ENCODE assay signal across 14 cellular contexts in genomic region chr3:13550257-13550693, GRCh38. TPM values are rescaled to one million over a fixed set of nuclear protein-coding genes. Genes with fewer than 3 reads are reported as not detected.
DNase-seq lines count a peak whose midpoint lies in the region; ATAC-seq and TF ChIP-seq lines count a peak whose summit lies in the region.
"Had no signal": no experiment of that assay in that cellular context is flagged by ENCODE, and none has a peak within 500 bp of the region (broad histone marks: within the 10 kb centered on the region; RNA-seq: fewer than 3 reads in every experiment).

No MANE protein-coding gene starts in this region.

- no peaks in the 10 kb centered on the region for H4K20me1 ChIP-seq in osteoblast (ENCODE audit: insufficient read depth, low read length)

- H3K36me3 ChIP-seq in left ventricle myocardium inferior: no peaks in the 10 kb centered on the region
- H3K36me3 ChIP-seq in endodermal cell (ENCODE audit: control insufficient read depth, insufficient read depth, low read length): no peaks in the 10 kb centered on the region
- no peaks in the 10 kb centered on the region for H3K36me3 ChIP-seq in osteoblast (ENCODE audit: insufficient read depth, low read length)
- no peaks in the 10 kb centered on the region for H3K36me3 ChIP-seq in uterus

- H3K4me3 Mint-ChIP-seq in endodermal cell: peak overlapping the region; percentile 60

- H3K27me3 Mint-ChIP-seq in endodermal cell (ENCODE audit: insufficient read depth): peaks cover 15% of the 10 kb centered on the region

- TF ChIP-seq CTCF in left ventricle myocardium inferior (IDR thresholded peaks at IDR 0.05; ENCODE audit: borderline replicate concordance) (no peak), endodermal cell (conservative IDR thresholded peaks at IDR 0.05) (no peak), osteoblast (IDR thresholded peaks at IDR 0.05; ENCODE audit: extremely low read depth, low read depth, low read length) (no peak), uterus (IDR thresholded peaks at IDR 0.05) (no peak)

- peaks cover 70% of the 10 kb centered on the region for H3K27me3 ChIP-seq in left ventricle myocardium inferior (ENCODE audit: low read depth)
- H3K27me3 ChIP-seq in endodermal cell (ENCODE audit: control insufficient read depth, insufficient read depth, low read length, poor library complexity, severe bottlenecking): no peaks in the 10 kb centered on the region
- H3K27me3 ChIP-seq in osteoblast (ENCODE audit: insufficient read depth, low read length): no peaks in the 10 kb centered on the region
- no peaks in the 10 kb centered on the region for H3K27me3 ChIP-seq in uterus
- H3K27me3 ChIP-seq: foreskin keratinocyte had no signal

- DNase-seq in left ventricle myocardium inferior (no peak), Right ventricle myocardium inferior (ENCODE audit: missing footprints) (no peak), endodermal cell (no peak), osteoblast (ENCODE audit: insufficient read length, low spot score, missing footprints) (peak; percentile 85), uterus (no peak), UCSD-AML1 (lab: John Stamatoyannopoulos, UW; ENCODE audit: unreplicated experiment) (no peak), NCI-H2029 treated with DMSO at 0.1 percent for 48 hours (lab: John Stamatoyannopoulos, UW) (no peak)
- DNase-seq in activated CD4-positive, alpha-beta T cell treated with anti-CD3 and anti-CD28 coated beads, Interleukin-2, amount 50 U/mL, for 48 hours: no peak
- DNase-seq: DMS53, foreskin keratinocyte, NCI-H187 treated with DMSO at 0.1 percent for 48 hours, NCI-H82, nephron progenitor cell, SHP77 treated with DMSO at 0.1 percent for 48 hours had no signal

- H3K79me2 ChIP-seq in osteoblast (ENCODE audit: insufficient read depth, low read length): no peaks in the 10 kb centered on the region

- WGBS in endodermal cell (ENCODE audit: insufficient coverage in 1 of 2, insufficient read length in 1 of 2), 2 experiments: 87 to 88% methylated on average over 2 to 4 of the region's 4 CpGs

- intact Hi-C loops in left ventricle myocardium inferior (cut with micrococcal nuclease): no loop called here
- intact Hi-C loops in Right ventricle myocardium inferior (cut with DNase I): no loop called here
- intact Hi-C loops in uterus (cut with DNase I; ENCODE audit: low total_unique reads): no loop called here

- no peaks in the 10 kb centered on the region for H3K9me3 Mint-ChIP-seq in endodermal cell
- H3K9me3 Mint-ChIP-seq: nephron progenitor cell had no signal

- H3K4me1 ChIP-seq in left ventricle myocardium inferior (peaks cover 67% of the 10 kb centered on the region), endodermal cell (ENCODE audit: control insufficient read depth, insufficient read depth, low read length) (peaks cover 9% of the 10 kb centered on the region), osteoblast (ENCODE audit: insufficient read depth, low read length) (peaks cover 18% of the 10 kb centered on the region), uterus (peaks cover 0 to 4% of the 10 kb centered on the region in 2 donors)

- H3K4me3 ChIP-seq in left ventricle myocardium inferior: peak overlapping the region; percentile 67
- H3K4me3 ChIP-seq in endodermal cell (ENCODE audit: low read length): no peak overlapping the region
- no peak overlapping the region for H3K4me3 ChIP-seq in osteoblast (ENCODE audit: insufficient read depth, low read length)
- H3K4me3 ChIP-seq in uterus: peak overlapping the region in 1 of 2 donors; percentile 21

- H2AFZ ChIP-seq in osteoblast (ENCODE audit: low read length): no peak overlapping the region

- H3K9ac ChIP-seq in endodermal cell (ENCODE audit: extremely low read depth, low read length, poor library complexity, severe bottlenecking): no peak overlapping the region

- H3K9me3 ChIP-seq in left ventricle myocardium inferior (replicated peaks) (no peaks in the 10 kb centered on the region), endodermal cell (ENCODE audit: control insufficient read depth, low read length) (no peaks in the 10 kb centered on the region), osteoblast (ENCODE audit: low read depth, low read length) (no peaks in the 10 kb centered on the region), uterus (no peaks in the 10 kb centered on the region)

- H3K36me3 Mint-ChIP-seq in endodermal cell (ENCODE audit: low read depth): no peaks in the 10 kb centered on the region

- no peak overlapping the region for H3K27ac Mint-ChIP-seq in endodermal cell
- H3K27ac Mint-ChIP-seq: nephron progenitor cell had no signal

- H3K4me1 Mint-ChIP-seq in endodermal cell: peaks cover 42% of the 10 kb centered on the region

- peak overlapping the region; percentile 82 for H3K27ac ChIP-seq in left ventricle myocardium inferior (replicated peaks)
- H3K27ac ChIP-seq in endodermal cell (ENCODE audit: low read depth, low read length): no peak overlapping the region
- no peak overlapping the region for H3K27ac ChIP-seq in osteoblast (ENCODE audit: low read depth, low read length)
- H3K27ac ChIP-seq in uterus: peak overlapping the region; percentile 6 to 60
- H3K27ac ChIP-seq: foreskin keratinocyte had no signal

- no peak for ATAC-seq in Right ventricle myocardium inferior
- ATAC-seq: foreskin keratinocyte had no signal

- no peak for TF ChIP-seq POLR2A in uterus (IDR thresholded peaks at IDR 0.05)

- no peak overlapping the region for H3K4me2 ChIP-seq in osteoblast (ENCODE audit: insufficient read depth, low read length)

RNA-seq across cellular contexts. Expression of gene FBLN2, which starts 1.4 kb away (rescaled TPM):
- 56.7 TPM for total RNA-seq in left ventricle myocardium inferior
- 81.1 TPM for total RNA-seq in Right ventricle myocardium inferior
- 100 to 1,000 TPM in 1 of 2 donors, 10 to 100 TPM in 1; 86.1 to 136 TPM for total RNA-seq in endodermal cell
- 68.2 TPM for polyA plus RNA-seq in endodermal cell (2013, experiment 1 of 2)
- 78.4 TPM for polyA plus RNA-seq in endodermal cell (2013, experiment 2 of 2)
- total RNA-seq in osteoblast: 46.0 and 54.6 TPM in 2 replicates
- 100 to 1,000 TPM in 1 of 4 donors, 10 to 100 TPM in 3; 39.2 to 217 (median 48.6) TPM for total RNA-seq in uterus

Comparison
In these comparisons a context has a peak if more than half of its experiments do, and no peak if none do; other contexts are left out.
1. H3K27ac ChIP-seq: peak in left ventricle myocardium inferior (single experiment) and uterus (2 of 2); none in endodermal cell (single experiment) and osteoblast (single experiment).